In genomic region chr1:23825762-23826522, GRCh38 we compare ENCODE assay signal across 8 cellular contexts. TPM values are rescaled to one million over a fixed set of nuclear protein-coding genes. Genes with fewer than 3 reads are reported as not detected.
DNase-seq lines count a peak whose midpoint lies in the region; ATAC-seq and TF ChIP-seq lines count a peak whose summit lies in the region.

No MANE protein-coding gene starts in this region.

- H3K4me3 Mint-ChIP-seq in HFFc6 (peak overlapping the region; percentile 100), immature natural killer cell (peak overlapping the region; percentile 94 to 96 (median 95))
- peak overlapping the region; percentile 96 for H3K4me3 Mint-ChIP-seq in activated CD8-positive, alpha-beta T cell treated with anti-CD3 and anti-CD28 coated beads, Interleukin-2, amount 10 ng/mL, durations not matched to agents 7 days and 5 days

- H3K27ac Mint-ChIP-seq in HFFc6 (peak overlapping the region; percentile 96), immature natural killer cell (peak overlapping the region; percentile 92 to 98 (median 96))
- peak overlapping the region; percentile 93 for H3K27ac Mint-ChIP-seq in activated CD8-positive, alpha-beta T cell treated with anti-CD3 and anti-CD28 coated beads, Interleukin-2, amount 10 ng/mL, durations not matched to agents 7 days and 5 days

- H3K27ac ChIP-seq in substantia nigra (ENCODE audit: low read depth, low read length, poor library complexity, severe bottlenecking), result peak overlapping the region; percentile 96

- H3K36me3 Mint-ChIP-seq in HFFc6 (ENCODE audit: low read depth), result no peaks in the 10 kb centered on the region; the same call in 1 of the 2 replicates
- peaks cover 5% of the 10 kb centered on the region for H3K36me3 Mint-ChIP-seq in activated CD8-positive, alpha-beta T cell treated with anti-CD3 and anti-CD28 coated beads, Interleukin-2, amount 10 ng/mL, durations not matched to agents 7 days and 5 days (ENCODE audit: low read depth)
- no peaks in the 10 kb centered on the region for H3K36me3 Mint-ChIP-seq in immature natural killer cell

- ATAC-seq in activated CD8-positive, alpha-beta T cell treated with anti-CD3 and anti-CD28 coated beads, Interleukin-2, amount 10 ng/mL, durations not matched to agents 7 days and 5 days, result peak; percentile 37

- TF ChIP-seq CTCF in HFFc6 (IDR thresholded peaks at IDR 0.05), result no peak

- CTCF ChIA-PET in activated CD8-positive, alpha-beta T cell treated with anti-CD3 and anti-CD28 coated beads, Interleukin-2, amount 10 ng/mL, durations not matched to agents 7 days and 5 days (lab: Charles Lee), result interaction anchor here (0.6 to 7.0 kb wide), 7 partner anchors 10 to 339 kb away, joined by 3 to 86 read pairs (median 3); no protein-coding TSS in a partner anchor

- peak; percentile 27 for DNase-seq in ELF-1 (ENCODE audit: low read depth, low spot score)
- DNase-seq in HFFc6, result no peak
- DNase-seq in activated CD8-positive, alpha-beta T cell treated with anti-CD3 and anti-CD28 coated beads, Interleukin-2, amount 10 ng/mL, durations not matched to agents 7 days and 5 days, result no peak
- DNase-seq in immature natural killer cell, result peak in 1 of 3 donors; percentile 19
- peak in 1 of 49 donors; percentile 9 for DNase-seq in substantia nigra (lab: John Stamatoyannopoulos, UW)
- no peak for DNase-seq in cerebellar nuclear complex (lab: John Stamatoyannopoulos, UW)
- DNase-seq in activated CD8-positive, alpha-beta memory T cell treated with anti-CD3 and anti-CD28 coated beads for 24 hours, result no peak
- no peak for DNase-seq in NCI-H1105 (lab: John Stamatoyannopoulos, UW)

- no peaks in the 10 kb centered on the region for H3K27me3 Mint-ChIP-seq in HFFc6 (ENCODE audit: insufficient read depth)
- no peaks in the 10 kb centered on the region for H3K27me3 Mint-ChIP-seq in activated CD8-positive, alpha-beta T cell treated with anti-CD3 and anti-CD28 coated beads, Interleukin-2, amount 10 ng/mL, durations not matched to agents 7 days and 5 days (ENCODE audit: low read depth)
- peaks cover 4 to 11% (median 6%) of the 10 kb centered on the region in 3 donors for H3K27me3 Mint-ChIP-seq in immature natural killer cell (ENCODE audit: low read depth in 3 of 3)

- H3K4me1 Mint-ChIP-seq in HFFc6 (ENCODE audit: low read depth) (peaks cover 17% of the 10 kb centered on the region), immature natural killer cell (peaks cover 19 to 29% of the 10 kb centered on the region in 2 donors)
- peaks cover 21% of the 10 kb centered on the region for H3K4me1 Mint-ChIP-seq in activated CD8-positive, alpha-beta T cell treated with anti-CD3 and anti-CD28 coated beads, Interleukin-2, amount 10 ng/mL, durations not matched to agents 7 days and 5 days (ENCODE audit: low read depth)

- no peaks in the 10 kb centered on the region for H3K9me3 Mint-ChIP-seq in HFFc6
- no peaks in the 10 kb centered on the region for H3K9me3 Mint-ChIP-seq in activated CD8-positive, alpha-beta T cell treated with anti-CD3 and anti-CD28 coated beads, Interleukin-2, amount 10 ng/mL, durations not matched to agents 7 days and 5 days (ENCODE audit: insufficient read depth)
- no peaks in the 10 kb centered on the region for H3K9me3 Mint-ChIP-seq in immature natural killer cell

- POLR2A ChIA-PET in activated CD8-positive, alpha-beta T cell treated with anti-CD3 and anti-CD28 coated beads, Interleukin-2, amount 10 ng/mL, durations not matched to agents 7 days and 5 days (lab: Charles Lee), result interaction anchor here (0.6 to 1.3 kb wide), 14 partner anchors 12 to 525 kb away, joined by 3 to 7 read pairs (median 4); partner anchors contain the start of gene RPL11

RNA-seq across cellular contexts. Expression of gene HMGCL, which starts 0.7 kb away (rescaled TPM):
- 10 to 100 TPM; 20.2 to 22.9 (median 21.7) TPM for total RNA-seq in HFFc6 (2021; fragmentation: NEBNext Ultra II Directional; extraction: Animal tissue kit (Norgen Biotek cat#: 25700))
- 10 to 100 TPM; 24.9 to 27.1 TPM for total RNA-seq in activated CD8-positive, alpha-beta T cell treated with anti-CD3 and anti-CD28 coated beads, Interleukin-2, amount 10 ng/mL, durations not matched to agents 7 days and 5 days
- polyA plus RNA-seq in immature natural killer cell, result 10 to 100 TPM; 32.8 to 57.9 (median 36.2) TPM

RNA-seq across cellular contexts. Expression of gene GALE, which starts 25.4 kb away (rescaled TPM):
- 10 to 100 TPM; 30.9 to 34.6 (median 33.5) TPM for total RNA-seq in HFFc6 (2021; fragmentation: NEBNext Ultra II Directional; extraction: Animal tissue kit (Norgen Biotek cat#: 25700))
- 10 to 100 TPM; 27.6 to 31.9 TPM for total RNA-seq in activated CD8-positive, alpha-beta T cell treated with anti-CD3 and anti-CD28 coated beads, Interleukin-2, amount 10 ng/mL, durations not matched to agents 7 days and 5 days
- 10 to 100 TPM; 31.2 to 52.9 (median 39.9) TPM for polyA plus RNA-seq in immature natural killer cell

RNA-seq across cellular contexts. Expression of gene LYPLA2, which starts 35.0 kb away (rescaled TPM):
- total RNA-seq in HFFc6 (2021; fragmentation: NEBNext Ultra II Directional; extraction: Animal tissue kit (Norgen Biotek cat#: 25700)), result 10 to 100 TPM; 55.7 to 65.0 (median 59.8) TPM
- 10 to 100 TPM; 84.2 to 88.2 TPM for total RNA-seq in activated CD8-positive, alpha-beta T cell treated with anti-CD3 and anti-CD28 coated beads, Interleukin-2, amount 10 ng/mL, durations not matched to agents 7 days and 5 days
- polyA plus RNA-seq in immature natural killer cell, result 100 to 1,000 TPM in 2 of 3 donors, 10 to 100 TPM in 1; 91.9 to 142 (median 117) TPM

RNA-seq across cellular contexts. Expression of gene FUCA1, which starts 42.1 kb away (rescaled TPM):
- total RNA-seq in HFFc6 (2021; fragmentation: NEBNext Ultra II Directional; extraction: Animal tissue kit (Norgen Biotek cat#: 25700)), result 1 to 10 TPM; 4.1 to 6.7 (median 5.8) TPM
- total RNA-seq in activated CD8-positive, alpha-beta T cell treated with anti-CD3 and anti-CD28 coated beads, Interleukin-2, amount 10 ng/mL, durations not matched to agents 7 days and 5 days, result 1 to 10 TPM; 7.1 to 7.3 TPM
- 10 to 100 TPM; 24.3 to 27.7 (median 26.1) TPM for polyA plus RNA-seq in immature natural killer cell

RNA-seq across cellular contexts. Expression of gene PITHD1, which starts 47.7 kb away (rescaled TPM):
- 10 to 100 TPM; 41.8 to 45.7 (median 44.8) TPM for total RNA-seq in HFFc6 (2021; fragmentation: NEBNext Ultra II Directional; extraction: Animal tissue kit (Norgen Biotek cat#: 25700))
- 10 to 100 TPM; 62.3 to 67.9 TPM for total RNA-seq in activated CD8-positive, alpha-beta T cell treated with anti-CD3 and anti-CD28 coated beads, Interleukin-2, amount 10 ng/mL, durations not matched to agents 7 days and 5 days
- polyA plus RNA-seq in immature natural killer cell, result 10 to 100 TPM; 62.5 to 89.2 (median 82.4) TPM
